ENCODE assay signal across 8 cellular contexts in genomic region chr1:226109829-226110248, GRCh38. TPM values are rescaled to one million over a fixed set of nuclear protein-coding genes. Genes with fewer than 3 reads are reported as not detected.
DNase-seq lines count a peak whose midpoint lies in the region; ATAC-seq, FAIRE-seq and TF ChIP-seq lines count a peak whose summit lies in the region.

No MANE protein-coding gene starts in this region.

- ATAC-seq in GM18867 (IDR thresholded peaks at IDR 0.05; ENCODE audit: unreplicated experiment) (peak; percentile 70), HG03097 (IDR thresholded peaks at IDR 0.05; ENCODE audit: low FRiP score, unreplicated experiment) (peak; percentile 77)
- ATAC-seq in activated CD4-positive, CD25-positive, alpha-beta regulatory T cell treated with anti-CD3 and anti-CD28 coated beads, Interleukin-2, amount 50 U/mL, for 24 hours, result peak; percentile 82 to 84
- ATAC-seq in central memory CD8-positive, alpha-beta T cell (replicated peaks; ENCODE audit: extremely low read depth, poor library complexity, severe bottlenecking), result peak; percentile 79

- no peaks in the 10 kb centered on the region for H3K9me3 Mint-ChIP-seq in central memory CD8-positive, alpha-beta T cell

- peak; percentile 20 for DNase-seq in NCI-H226
- peak; percentile 45 to 50 for DNase-seq in central memory CD8-positive, alpha-beta T cell (ENCODE audit: low spot score in 2 of 2)
- DNase-seq in kidney, result peak; percentile 97
- peak; percentile 90 for DNase-seq in stimulated activated CD4-positive, alpha-beta T cell treated with anti-CD3 and anti-CD28 coated beads, Interleukin-15, amount 100 ng/mL, for 24 hours

- H3K79me2 ChIP-seq in ACC112 (ENCODE audit: control insufficient read depth, insufficient read depth, low read length, unreplicated experiment), result no peaks in the 10 kb centered on the region

- no peaks in the 10 kb centered on the region for H3K9me3 ChIP-seq in kidney (ENCODE audit: control insufficient read depth in 1 of 2, low read length in 2 of 2)

- peaks cover 2% of the 10 kb centered on the region for H3K36me3 Mint-ChIP-seq in central memory CD8-positive, alpha-beta T cell (ENCODE audit: insufficient read depth)

- H3K4me3 ChIP-seq in ACC112 (ENCODE audit: low read depth, low read length), result peak overlapping the region; percentile 75
- H3K4me3 ChIP-seq in kidney (ENCODE audit: low read length in 2 of 2), result peak overlapping the region; percentile 81 to 85

- H3K4me1 ChIP-seq in ACC112 (ENCODE audit: control insufficient read depth, insufficient read depth, low read length, unreplicated experiment) (peaks cover 19% of the 10 kb centered on the region), kidney (ENCODE audit: control insufficient read depth in 1 of 2, insufficient read depth in 1 of 2, low read depth in 1 of 2, low read length in 2 of 2) (peaks cover 10% of the 10 kb centered on the region in 2 donors)

- peak overlapping the region; percentile 81 for H3K27ac ChIP-seq in ACC112 (ENCODE audit: low read depth, low read length)
- H3K27ac ChIP-seq in kidney (ENCODE audit: low read depth in 2 of 2, low read length in 2 of 2), result peak overlapping the region; percentile 96 to 98

- no peak for FAIRE-seq in kidney (lab: Jason Lieb, UNC)

- no peaks in the 10 kb centered on the region for H3K27me3 ChIP-seq in ACC112 (ENCODE audit: insufficient read depth, low read length)

- peak; percentile 13 for TF ChIP-seq CTCF in kidney (IDR thresholded peaks at IDR 0.05; ENCODE audit: borderline replicate concordance, extremely low read depth, insufficient read depth)

- H3K36me3 ChIP-seq in ACC112 (ENCODE audit: insufficient read depth, low read length) (no peaks in the 10 kb centered on the region), kidney (ENCODE audit: control insufficient read depth in 1 of 2, insufficient read depth in 2 of 2, low read length in 2 of 2) (no peaks in the 10 kb centered on the region)

- no peaks in the 10 kb centered on the region for H3K27me3 Mint-ChIP-seq in central memory CD8-positive, alpha-beta T cell

- peak overlapping the region; percentile 94 for H3K27ac Mint-ChIP-seq in central memory CD8-positive, alpha-beta T cell (ENCODE audit: low read depth)

- H3K4me3 Mint-ChIP-seq in central memory CD8-positive, alpha-beta T cell, result peak overlapping the region; percentile 96

- peaks cover 19% of the 10 kb centered on the region for H3K4me1 Mint-ChIP-seq in central memory CD8-positive, alpha-beta T cell

- H2AFZ ChIP-seq in ACC112 (ENCODE audit: low read length, unreplicated experiment), result peak overlapping the region; percentile 78

- intact Hi-C loops in kidney (cut with DNase I), result no loop called here

- peak overlapping the region; percentile 91 to 96 for H3K9ac ChIP-seq in kidney (ENCODE audit: low read length in 2 of 2)

RNA-seq across cellular contexts. Expression of gene H3-3A, which starts 47.3 kb away (rescaled TPM):
- total RNA-seq in kidney, result 524 TPM
- 404 TPM for polyA plus RNA-seq in kidney (ENCODE audit: insufficient read depth, low read depth, low replicate concordance)

Comparison
In these comparisons a context has a peak if more than half of its experiments do, and no peak if none do; other contexts are left out.
1. Peak in every context shown above with its lines: DNase-seq, ATAC-seq, H3K4me3 ChIP-seq and H3K27ac ChIP-seq.
2. DNase-seq: peak in every context shown above with its lines; median percentile 97 in kidney; 90 in stimulated activated CD4-positive, alpha-beta T cell treated with anti-CD3 and anti-CD28 coated beads, Interleukin-15, amount 100 ng/mL, for 24 hours; 48 in central memory CD8-positive, alpha-beta T cell; 20 in NCI-H226.